36 cellular contexts compared by ENCODE assay signal in the genomic region with DNA sequence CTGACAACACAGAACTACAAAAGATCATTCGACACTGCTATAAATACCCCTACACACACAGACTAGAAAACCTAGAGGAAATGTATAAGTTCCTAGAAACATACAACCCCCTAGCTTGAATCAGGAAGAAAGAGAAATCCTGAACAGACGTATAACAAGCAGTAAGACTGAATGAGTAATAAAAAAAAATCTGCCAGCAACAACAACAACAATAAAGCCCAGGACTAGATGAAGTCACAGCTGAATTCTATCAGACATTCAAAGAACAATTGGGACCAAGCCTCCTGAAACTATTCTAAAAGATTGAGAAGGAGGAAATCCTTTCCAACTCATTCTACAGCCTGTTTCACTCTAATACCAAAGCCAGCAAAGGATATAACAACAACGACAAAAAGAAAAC.
"Had no signal": no experiment of that assay in that cellular context is flagged by ENCODE, and none has a peak within 500 bp of the region (broad histone marks: within the 10 kb centered on the region; RNA-seq: fewer than 3 reads in every experiment).

No MANE protein-coding gene starts in this region.

- H3K27me3 Mint-ChIP-seq: activated B cell treated with CpG ODN at 0.5 μM for 24 hours had no signal

- H3K4me3 ChIP-seq: adrenal gland, body of pancreas, breast epithelium had no signal

- DNase-seq: activated B cell treated with CpG ODN at 0.5 μM for 24 hours; activated CD4-positive, alpha-beta memory T cell treated with anti-CD3 and anti-CD28 coated beads for 36 hours; activated CD4-positive, alpha-beta T cell treated with anti-CD3 and anti-CD28 coated beads for 4 hours; activated CD4-positive, alpha-beta T cell treated with anti-CD3 and anti-CD28 coated beads, Interleukin-2, amount 10 ng/mL, durations not matched to agents 24 days and 14 days; activated CD4-positive, alpha-beta T cell treated with anti-CD3 and anti-CD28 coated beads, Interleukin-2, amount 50 U/mL, for 1 hour; activated CD4-positive, alpha-beta T cell treated with anti-CD3 and anti-CD28 coated beads, Interleukin-2, amount 50 U/mL, for 4 hours; activated CD4-positive, CD25-positive, alpha-beta regulatory T cell treated with anti-CD3 and anti-CD28 coated beads, Interleukin-2, amount 50 U/mL, for 72 hours; activated CD8-positive, alpha-beta memory T cell treated with anti-CD3 and anti-CD28 coated beads, Interleukin-2, amount 50 U/mL, for 4 hours; activated CD8-positive, alpha-beta T cell treated with anti-CD3 and anti-CD28 coated beads for 36 hours; activated effector memory CD4-positive, alpha-beta T cell treated with anti-CD3 and anti-CD28 coated beads, Interleukin-2, amount 50 U/mL, for 16 hours; activated gamma-delta T cell treated with Interleukin-2 at 50 U/mL for 16 hours; activated naive CD4-positive, alpha-beta T cell; activated naive CD4-positive, alpha-beta T cell treated with anti-CD3 and anti-CD28 coated beads for 36 hours; activated naive CD4-positive, alpha-beta T cell treated with anti-CD3 and anti-CD28 coated beads, Interleukin-2, amount 50 U/mL, for 16 hours; activated naive CD8-positive, alpha-beta T cell treated with anti-CD3 and anti-CD28 coated beads for 36 hours; activated T-cell treated with anti-CD3 and anti-CD28 coated beads for 4 hours; activated T-cell treated with anti-CD3 and anti-CD28 coated beads, Interleukin-2, amount 50 U/mL, for 1 hour; activated T-cell treated with anti-CD3 and anti-CD28 coated beads, Interleukin-2, amount 50 U/mL, for 4 hours; activated T-cell treated with anti-CD3 and anti-CD28 coated beads, Interleukin-2, amount 50 U/mL, for 72 hours; adrenal gland; amniotic stem cell; aorta; body of pancreas; brain microvascular endothelial cell; central memory CD4-positive, alpha-beta T cell; T-helper 1 cell; T-helper 2 cell; T-helper 9 cell had no signal

- H3K36me3 Mint-ChIP-seq: activated CD4-positive, alpha-beta memory T cell treated with anti-CD3 and anti-CD28 coated beads for 36 hours; activated naive CD4-positive, alpha-beta T cell treated with anti-CD3 and anti-CD28 coated beads, Interleukin-2, amount 50 U/mL, for 72 hours; activated naive CD8-positive, alpha-beta T cell treated with anti-CD3 and anti-CD28 coated beads for 36 hours had no signal

- FAIRE-seq: TTC549 had no signal

- H3K36me3 ChIP-seq: adrenal gland, brain microvascular endothelial cell, breast epithelium had no signal

- H3K4me3 Mint-ChIP-seq: activated B cell treated with CpG ODN at 0.5 μM for 24 hours; activated CD4-positive, alpha-beta memory T cell treated with anti-CD3 and anti-CD28 coated beads for 36 hours; activated CD4-positive, alpha-beta T cell treated with anti-CD3 and anti-CD28 coated beads, Interleukin-2, amount 10 ng/mL, durations not matched to agents 24 days and 14 days; activated CD8-positive, alpha-beta T cell treated with anti-CD3 and anti-CD28 coated beads for 36 hours; activated naive CD4-positive, alpha-beta T cell treated with anti-CD3 and anti-CD28 coated beads for 36 hours; activated naive CD8-positive, alpha-beta T cell treated with anti-CD3 and anti-CD28 coated beads for 36 hours; activated T-cell treated with anti-CD3 and anti-CD28 coated beads, Interleukin-2, amount 50 U/mL, for 4 hours; activated T-cell treated with anti-CD3 and anti-CD28 coated beads, Interleukin-2, amount 50 U/mL, for 72 hours; activated T-helper 1 cell treated with anti-CD3 and anti-CD28 coated beads, Interleukin-12 subunit alpha, Interleukin-12 subunit beta, Interleukin-2, Interleukin-4 antibody, amounts not matched to agents 30 ng/mL and 10 ng/mL and 1 ng/mL, durations not matched to agents 14 hours and 24 hours and 36 hours; activated T-helper 17 cell treated with anti-CD3 and anti-CD28 coated beads, Interleukin-2, amount 50 U/mL, for 72 hours; T-helper 1 cell treated with Interleukin-12 subunit alpha and Interleukin-12 subunit beta and Interleukin-4 antibody, amounts not matched to agents 30 μg/mL and 1 μg/mL, for 36 hours; T-helper 2 cell treated with Interferon-gamma antibody and Interleukin-4, amounts not matched to agents 5 μg/mL and 100 μg/mL, for 36 hours had no signal

- H3K9me3 Mint-ChIP-seq: activated CD4-positive, alpha-beta T cell treated with anti-CD3 and anti-CD28 coated beads, Interleukin-2, amount 10 ng/mL, durations not matched to agents 24 days and 14 days; activated naive CD8-positive, alpha-beta T cell treated with anti-CD3 and anti-CD28 coated beads for 36 hours; activated T-helper 1 cell treated with anti-CD3 and anti-CD28 coated beads, Interleukin-12 subunit alpha, Interleukin-12 subunit beta, Interleukin-2, Interleukin-4 antibody, amounts not matched to agents 30 ng/mL and 10 ng/mL and 1 ng/mL, durations not matched to agents 14 hours and 24 hours and 36 hours; T-helper 1 cell treated with Interleukin-12 subunit alpha and Interleukin-12 subunit beta and Interleukin-4 antibody, amounts not matched to agents 30 μg/mL and 1 μg/mL, for 36 hours; T-helper 2 cell treated with Interferon-gamma antibody and Interleukin-4, amounts not matched to agents 5 μg/mL and 100 μg/mL, for 36 hours had no signal

- H3K4me1 ChIP-seq: adrenal gland, body of pancreas, breast epithelium had no signal

- H3K27ac Mint-ChIP-seq: activated B cell treated with CpG ODN at 0.5 μM for 24 hours; activated CD4-positive, alpha-beta memory T cell treated with anti-CD3 and anti-CD28 coated beads for 36 hours; activated CD4-positive, alpha-beta T cell treated with anti-CD3 and anti-CD28 coated beads, Interleukin-2, amount 10 ng/mL, durations not matched to agents 24 days and 14 days; activated CD8-positive, alpha-beta T cell treated with anti-CD3 and anti-CD28 coated beads for 36 hours; activated naive CD4-positive, alpha-beta T cell treated with anti-CD3 and anti-CD28 coated beads for 36 hours; activated naive CD4-positive, alpha-beta T cell treated with anti-CD3 and anti-CD28 coated beads, Interleukin-2, amount 50 U/mL, for 72 hours; activated naive CD8-positive, alpha-beta T cell treated with anti-CD3 and anti-CD28 coated beads for 36 hours; activated T-cell treated with anti-CD3 and anti-CD28 coated beads, Interleukin-2, amount 50 U/mL, for 72 hours; activated T-helper 1 cell treated with anti-CD3 and anti-CD28 coated beads, Interleukin-12 subunit alpha, Interleukin-12 subunit beta, Interleukin-2, Interleukin-4 antibody, amounts not matched to agents 30 ng/mL and 10 ng/mL and 1 ng/mL, durations not matched to agents 14 hours and 24 hours and 36 hours; activated T-helper 17 cell treated with anti-CD3 and anti-CD28 coated beads, Interleukin-2, amount 50 U/mL, for 72 hours; T-helper 1 cell treated with Interleukin-12 subunit alpha and Interleukin-12 subunit beta and Interleukin-4 antibody, amounts not matched to agents 30 μg/mL and 1 μg/mL, for 36 hours; T-helper 2 cell treated with Interferon-gamma antibody and Interleukin-4, amounts not matched to agents 5 μg/mL and 100 μg/mL, for 36 hours had no signal

- H3K27me3 ChIP-seq: adrenal gland, brain microvascular endothelial cell, breast epithelium had no signal

- H3K9me3 ChIP-seq: adrenal gland, body of pancreas had no signal

- H3K4me1 Mint-ChIP-seq: activated B cell treated with CpG ODN at 0.5 μM for 24 hours; activated CD4-positive, alpha-beta T cell treated with anti-CD3 and anti-CD28 coated beads, Interleukin-2, amount 10 ng/mL, durations not matched to agents 24 days and 14 days; activated naive CD8-positive, alpha-beta T cell treated with anti-CD3 and anti-CD28 coated beads for 36 hours; activated T-helper 17 cell treated with anti-CD3 and anti-CD28 coated beads, Interleukin-2, amount 50 U/mL, for 72 hours had no signal

- H3K27ac ChIP-seq: adrenal gland, body of pancreas, brain microvascular endothelial cell, breast epithelium, VCaP had no signal

- ATAC-seq: activated CD8-positive, alpha-beta T cell treated with anti-CD3 and anti-CD28 coated beads for 36 hours; activated naive CD4-positive, alpha-beta T cell treated with anti-CD3 and anti-CD28 coated beads, Interleukin-2, amount 50 U/mL, for 72 hours; activated T-cell treated with anti-CD3 and anti-CD28 coated beads, Interleukin-2, amount 50 U/mL, for 4 hours; activated T-cell treated with anti-CD3 and anti-CD28 coated beads, Interleukin-2, amount 50 U/mL, for 72 hours; activated T-helper 17 cell treated with anti-CD3 and anti-CD28 coated beads, Interleukin-2, amount 50 U/mL, for 72 hours; body of pancreas had no signal
